Comparison of ENCODE assay signal across 9 cellular contexts in genomic region chr9:5843450-5844249, GRCh38. TPM values are rescaled to one million over a fixed set of nuclear protein-coding genes. Genes with fewer than 3 reads are reported as not detected.
A peak's percentile ranks its signal among the peaks of the same experiment; 100 is the strongest.
DNase-seq lines count a peak whose midpoint lies in the region; ATAC-seq and TF ChIP-seq lines count a peak whose summit lies in the region.
"Had no signal": no experiment of that assay in that cellular context is flagged by ENCODE, and none has a peak within 500 bp of the region (broad histone marks: within the 10 kb centered on the region; RNA-seq: fewer than 3 reads in every experiment).

No MANE protein-coding gene starts in this region.

- WGBS in liver, result 62% methylated on average over 9 of the region's 9 CpGs

- no peak overlapping the region for H3K9ac ChIP-seq in KMS-11
- H3K9ac ChIP-seq in liver (ENCODE audit: low read depth in 1 of 2, low read length in 2 of 2), result no peak overlapping the region

- H2AFZ ChIP-seq in KMS-11 (ENCODE audit: low read depth), result no peak overlapping the region

- TF ChIP-seq CTCF in C4-2B (conservative IDR thresholded peaks at IDR 0.05) (no peak; the same call in 1 of the 2 replicates), KMS-11 (conservative IDR thresholded peaks at IDR 0.05; ENCODE audit: low read depth, low read length) (no peak), liver (IDR thresholded peaks at IDR 0.05; ENCODE audit: low read depth, low read length, missing input control) (no peak)

- peaks cover 6% of the 10 kb centered on the region for H3K36me3 Mint-ChIP-seq in activated T-helper 17 cell treated with anti-CD3 and anti-CD28 coated beads, Interleukin-2, amount 50 U/mL, for 72 hours (ENCODE audit: low read depth)

- H3K4me2 ChIP-seq in KMS-11, result peak overlapping the region; percentile 88; the same call in 1 of the 2 replicates

- DNase-seq in germinal center (ENCODE audit: low spot score), result no peak

- H3K36me3 ChIP-seq in KMS-11 (ENCODE audit: insufficient read depth), result no peaks in the 10 kb centered on the region
- H3K36me3 ChIP-seq in liver (ENCODE audit: control insufficient read depth in 4 of 4, insufficient read depth in 3 of 4, low read depth in 1 of 4, low read length in 3 of 4), result no peaks in the 10 kb centered on the region

- no peaks in the 10 kb centered on the region for H3K9me3 ChIP-seq in liver (ENCODE audit: control insufficient read depth in 4 of 4, low read length in 3 of 4)

- peaks cover 40% of the 10 kb centered on the region for H3K4me1 Mint-ChIP-seq in activated T-helper 17 cell treated with anti-CD3 and anti-CD28 coated beads, Interleukin-2, amount 50 U/mL, for 72 hours

- peak overlapping the region; percentile 68 for H3K4me3 Mint-ChIP-seq in activated T-helper 17 cell treated with anti-CD3 and anti-CD28 coated beads, Interleukin-2, amount 50 U/mL, for 72 hours

- H3K27me3 Mint-ChIP-seq in activated T-helper 17 cell treated with anti-CD3 and anti-CD28 coated beads, Interleukin-2, amount 50 U/mL, for 72 hours, result no peaks in the 10 kb centered on the region

- H3K27me3 ChIP-seq in KMS-11 (ENCODE audit: insufficient read depth, low read depth), result no peaks in the 10 kb centered on the region
- no peaks in the 10 kb centered on the region for H3K27me3 ChIP-seq in liver (ENCODE audit: control insufficient read depth in 4 of 4, insufficient read depth in 4 of 4, low read length in 3 of 4)

- no peaks in the 10 kb centered on the region for H3K9me3 Mint-ChIP-seq in activated T-helper 17 cell treated with anti-CD3 and anti-CD28 coated beads, Interleukin-2, amount 50 U/mL, for 72 hours

- ATAC-seq in activated T-helper 17 cell treated with anti-CD3 and anti-CD28 coated beads, Interleukin-2, amount 50 U/mL, for 72 hours (replicated peaks), result no peak
- no peak for ATAC-seq in HG02759 (IDR thresholded peaks at IDR 0.05; ENCODE audit: unreplicated experiment)
- ATAC-seq in HG02610 (IDR thresholded peaks at IDR 0.05; ENCODE audit: unreplicated experiment), result no peak
- no peak for ATAC-seq in HG03280 (IDR thresholded peaks at IDR 0.05; ENCODE audit: unreplicated experiment)

- TF ChIP-seq RAD21 in liver (IDR thresholded peaks at IDR 0.05), result no peak

- H3K27ac ChIP-seq in C4-2B (peak overlapping the region; percentile 68), KMS-11 (peak overlapping the region; percentile 71; the same call in 1 of the 2 replicates), liver (ENCODE audit: low read depth in 1 of 2, low read length in 2 of 2) (peak overlapping the region; percentile 14 to 20)
- H3K27ac ChIP-seq: RWPE1 had no signal

- H3K4me1 ChIP-seq in KMS-11 (ENCODE audit: low read depth, poor library complexity, severe bottlenecking), result peaks cover 84% of the 10 kb centered on the region
- H3K4me1 ChIP-seq in liver (ENCODE audit: control insufficient read depth in 4 of 4, insufficient read depth in 4 of 4, low read length in 3 of 4), result peaks cover 0 to 5% (median 4%) of the 10 kb centered on the region in 4 donors

- peak overlapping the region; percentile 93 for H3K27ac Mint-ChIP-seq in activated T-helper 17 cell treated with anti-CD3 and anti-CD28 coated beads, Interleukin-2, amount 50 U/mL, for 72 hours

- H4K20me1 ChIP-seq in KMS-11 (ENCODE audit: insufficient read depth), result no peaks in the 10 kb centered on the region

- H3K4me3 ChIP-seq in KMS-11 (IDR thresholded peaks at IDR 0.05; ENCODE audit: insufficient read depth, low read depth, low read length), result no peak overlapping the region
- H3K4me3 ChIP-seq in liver (ENCODE audit: low read depth in 1 of 3, low read length in 3 of 3), result no peak overlapping the region

- H3K79me2 ChIP-seq in KMS-11 (ENCODE audit: insufficient read depth, low read depth), result no peaks in the 10 kb centered on the region

TF ChIP-seq in liver, 16 proteins besides CTCF, POLR2A, EP300 and RAD21:
- TF ChIP-seq NR2F2 (IDR thresholded peaks at IDR 0.05) (no peak), EGR1 (IDR thresholded peaks at IDR 0.05; ENCODE audit: low read depth in 2 of 2) (no peak), HNF4A (conservative IDR thresholded peaks at IDR 0.05) (no peak), FOXA1 (IDR thresholded peaks at IDR 0.05) (no peak), RXRA (IDR thresholded peaks at IDR 0.05) (no peak), HNF4G (IDR thresholded peaks at IDR 0.05) (no peak), GABPA (IDR thresholded peaks at IDR 0.05 in 1 of 2, conservative IDR thresholded peaks at IDR 0.05 in 1 of 2) (peak in 1 of 2 donors; percentile 18), YY1 (IDR thresholded peaks at IDR 0.05) (no peak), SP1 (IDR thresholded peaks at IDR 0.05) (no peak)

RNA-seq across cellular contexts. Expression of gene ERMP1, which starts 10.7 kb away (rescaled TPM):
- total RNA-seq in activated T-helper 17 cell treated with anti-CD3 and anti-CD28 coated beads, Interleukin-2, amount 50 U/mL, for 72 hours, result 10 to 100 TPM; 17.7 to 22.4 TPM
- 10 to 100 TPM; 14.7 to 19.5 TPM for total RNA-seq in liver
- polyA plus RNA-seq in liver, result 1 to 10 TPM; 2.7 to 4.6 TPM

RNA-seq across cellular contexts. Expression of gene MLANA, which starts 47.0 kb away (rescaled TPM):
- not detected for total RNA-seq in activated T-helper 17 cell treated with anti-CD3 and anti-CD28 coated beads, Interleukin-2, amount 50 U/mL, for 72 hours
- total RNA-seq in liver, result under 1 TPM; 0.05 to 0.25 TPM
- under 1 TPM; 0.07 to 0.29 TPM for polyA plus RNA-seq in liver

Comparison
In these comparisons a context has a peak if more than half of its experiments do, and no peak if none do; other contexts are left out.
1. H3K27ac ChIP-seq: peak in every context shown above with its lines; median percentile 71 in KMS-11; 68 in C4-2B; 17 in liver.